In genomic region chr10:49941447-49942338, GRCh38 we compare ENCODE assay signal across 8 cellular contexts. TPM values are rescaled to one million over a fixed set of nuclear protein-coding genes. Genes with fewer than 3 reads are reported as not detected.
DNase-seq lines count a peak whose midpoint lies in the region; ATAC-seq and TF ChIP-seq lines count a peak whose summit lies in the region.
"Not testable (repeated sequence)": the region's sequence is repeated elsewhere in the genome, so short reads cannot be mapped to it uniquely, and the experiment has no call there.

TSS of gene PARG (minus strand) at chr10:49942027. CDS start at chr10:49941725, 302 bp downstream.
TSS of gene TIMM23B (plus strand) at chr10:49942053. CDS start at chr10:49942195, 142 bp downstream.

- in situ Hi-C loops in GM23248 (cut with MboI) = not testable (repeated sequence)

- H3K27ac Mint-ChIP-seq in naive B cell = peak within 1 kb of the TSS; percentile 92 to 98 (median 94)

- H3K9me3 ChIP-seq in GM23248 (ENCODE audit: low read depth); Karpas-422 (ENCODE audit: low read length): not testable (repeated sequence)

- H3K79me2 ChIP-seq in GM23248 (ENCODE audit: insufficient read depth) (peaks cover 93% of the 10 kb centered on the region), Karpas-422 (ENCODE audit: low read length) (peaks cover 71% of the 10 kb centered on the region)

- CTCF ChIA-PET in RWPE1 (lab: Yijun Ruan, JAX) = not testable (repeated sequence)

- not testable (repeated sequence) for H3F3A ChIP-seq in GM23248 (ENCODE audit: insufficient read depth)

- H3K4me3 ChIP-seq in GM23248 (peak within 1 kb of the TSS; percentile 100), Karpas-422 (ENCODE audit: low read length) (peak within 1 kb of the TSS; percentile 90)

- not testable (repeated sequence) for H4K20me1 ChIP-seq in GM23248 (ENCODE audit: insufficient read depth); Karpas-422 (ENCODE audit: insufficient read depth, low read depth, low read length)

- H3K27ac ChIP-seq in GM23248 (peak within 1 kb of the TSS; percentile 59), Karpas-422 (ENCODE audit: low read length) (peak within 1 kb of the TSS; percentile 54; the same call in 1 of the 2 replicates), RWPE1 (peak within 1 kb of the TSS; percentile 73)

- not testable (repeated sequence) for H3K27me3 ChIP-seq in GM23248 (replicated peaks; ENCODE audit: insufficient read depth); Karpas-422 (ENCODE audit: low read length)

- TF ChIP-seq CTCF in RWPE1 (conservative IDR thresholded peaks at IDR 0.05; ENCODE audit: low read depth) = not testable (repeated sequence)

- POLR2A ChIA-PET in RWPE1 (lab: Yijun Ruan, JAX; ENCODE audit: low non-redundant PET) = not testable (repeated sequence)

- not testable (repeated sequence) for H3K27me3 Mint-ChIP-seq in naive B cell

- H3K36me3 ChIP-seq in GM23248 (ENCODE audit: low read depth); Karpas-422 (ENCODE audit: insufficient read depth, low read length): not testable (repeated sequence)

- DNase-seq in Daoy (ENCODE audit: low read depth) (peak; percentile 83), GM23248 (peak; percentile 93), Karpas-422 (peak; percentile 92), RWPE1 (ENCODE audit: low spot score) (peak; percentile 35), fibroblast of gingiva (ENCODE audit: low read depth) (peak; percentile 76), naive B cell (peak; percentile 84)
- peak; percentile 50 to 75 for DNase-seq in activated T-helper 1 cell treated with anti-CD3 and anti-CD28 coated beads, Interleukin-2, amount 50 U/mL, for 16 hours (ENCODE audit: low read depth in 1 of 2, low spot score in 1 of 2)
- DNase-seq in stimulated activated CD8-positive, alpha-beta memory T cell treated with anti-CD3 and anti-CD28 coated beads, Interleukin-7, amount 100 ng/mL, for 4 hours (ENCODE audit: low read depth in 2 of 2) = peak; percentile 61 to 73

- peak; percentile 87 to 89 for ATAC-seq in naive B cell (ENCODE audit: low read depth in 2 of 2)

- H3K36me3 Mint-ChIP-seq in naive B cell = not testable (repeated sequence)

- H3K4me1 ChIP-seq in GM23248 (ENCODE audit: insufficient read depth) = peaks cover 13% of the 10 kb centered on the region
- peaks cover 22% of the 10 kb centered on the region for H3K4me1 ChIP-seq in Karpas-422 (ENCODE audit: low read length)

- H3K9me3 Mint-ChIP-seq in naive B cell = not testable (repeated sequence)

- 1 to 2% methylated on average over 80 to 81 of the region's 81 CpGs for WGBS in GM23248 (ENCODE audit: low coverage in 1 of 2, low lambda C conversion rate in 2 of 2, missing lambda C conversion rate in 2 of 2), 2 experiments

- H3K4me2 ChIP-seq in GM23248 (ENCODE audit: unreplicated experiment) = peak within 1 kb of the TSS; percentile 97
- H3K4me2 ChIP-seq in Karpas-422 (ENCODE audit: low read depth, low read length, poor library complexity, severe bottlenecking) = peak within 1 kb of the TSS; percentile 72

- peak within 1 kb of the TSS; percentile 84 for H2AFZ ChIP-seq in GM23248
- not testable (repeated sequence) for H2AFZ ChIP-seq in Karpas-422 (ENCODE audit: low read length)

- H3K9ac ChIP-seq in GM23248 (peak within 1 kb of the TSS; percentile 98), Karpas-422 (ENCODE audit: low read length) (peak within 1 kb of the TSS; percentile 70)

- peaks cover 23 to 37% (median 31%) of the 10 kb centered on the region in 3 donors for H3K4me1 Mint-ChIP-seq in naive B cell

- H3K4me3 Mint-ChIP-seq in naive B cell = peak within 1 kb of the TSS; percentile 99 to 100 (median 100)

- H3K9me2 ChIP-seq in GM23248 (ENCODE audit: insufficient read depth); Karpas-422 (replicated peaks; ENCODE audit: insufficient read depth, low read length): not testable (repeated sequence)

RNA-seq across cellular contexts. Expression of gene PARG, which starts in this region (rescaled TPM):
- total RNA-seq in Daoy (2014; rRNA removed; shearing (Covaris generic)) = 18.0 and 22.6 TPM in 2 replicates
- 23.0 and 26.0 TPM in 2 replicates for total RNA-seq in GM23248 (2014; rRNA removed; shearing (Covaris generic))
- polyA plus RNA-seq in GM23248 (2016; fragmentation: Nextera tagmentation; extraction: Ambion mirVana) (15.0 and 16.5 TPM in 2 replicates), naive B cell (ENCODE audit: low read depth in 6 of 6) (10 to 100 TPM in 3 of 6 donors, 1 to 10 TPM in 3; 4.3 to 18.9 (median 10.8) TPM)
- 43.2 and 47.6 TPM in 2 replicates for total RNA-seq in Karpas-422 (2014; rRNA removed; shearing (Covaris generic); ENCODE audit: low replicate concordance)

RNA-seq across cellular contexts. Expression of gene TIMM23B, which starts in this region (rescaled TPM):
- total RNA-seq in Daoy (2014; rRNA removed; shearing (Covaris generic)) = 5.8 and 7.6 TPM in 2 replicates
- total RNA-seq in GM23248 (2014; rRNA removed; shearing (Covaris generic)) = 13.3 and 16.1 TPM in 2 replicates
- polyA plus RNA-seq in GM23248 (2016; fragmentation: Nextera tagmentation; extraction: Ambion mirVana) (15.1 and 15.3 TPM in 2 replicates), naive B cell (ENCODE audit: low read depth in 6 of 6) (10 to 100 TPM in 5 of 6 donors, 1 to 10 TPM in 1; 10.0 to 35.4 (median 15.1) TPM)
- 27.9 and 31.7 TPM in 2 replicates for total RNA-seq in Karpas-422 (2014; rRNA removed; shearing (Covaris generic); ENCODE audit: low replicate concordance)

Comparison
In these comparisons a context has a peak if more than half of its experiments do, and no peak if none do; other contexts are left out.
1. Peak in every context shown above with its lines: DNase-seq, ATAC-seq, H3K4me3 ChIP-seq and H3K27ac ChIP-seq.
2. DNase-seq: peak in every context shown above with its lines; median percentile 93 in GM23248; 92 in Karpas-422; 84 in naive B cell; 83 in Daoy; 76 in fibroblast of gingiva; 67 in stimulated activated CD8-positive, alpha-beta memory T cell treated with anti-CD3 and anti-CD28 coated beads, Interleukin-7, amount 100 ng/mL, for 4 hours; 62 in activated T-helper 1 cell treated with anti-CD3 and anti-CD28 coated beads, Interleukin-2, amount 50 U/mL, for 16 hours; 35 in RWPE1.